19 cellular contexts compared by ENCODE assay signal in genomic region chrX:118718737-118719136, GRCh38. TPM values are rescaled to one million over a fixed set of nuclear protein-coding genes. Genes with fewer than 3 reads are reported as not detected.
DNase-seq lines count a peak whose midpoint lies in the region; ATAC-seq and TF ChIP-seq lines count a peak whose summit lies in the region.
"Had no signal": no experiment of that assay in that cellular context is flagged by ENCODE, and none has a peak within 500 bp of the region (broad histone marks: within the 10 kb centered on the region; RNA-seq: fewer than 3 reads in every experiment).

No MANE protein-coding gene starts in this region.

- no peaks in the 10 kb centered on the region for H3K27me3 ChIP-seq in Peyer's patch
- no peaks in the 10 kb centered on the region for H3K27me3 ChIP-seq in lung (ENCODE audit: control insufficient read depth, insufficient read depth)
- H3K27me3 ChIP-seq in psoas muscle (ENCODE audit: insufficient read depth in 3 of 3, low read length in 2 of 3): no peaks in the 10 kb centered on the region
- H3K27me3 ChIP-seq: brain microvascular endothelial cell, stomach, uterus had no signal

- no peak overlapping the region for H3K4me3 ChIP-seq in Peyer's patch
- H3K4me3 ChIP-seq in lung: no peak overlapping the region
- no peak overlapping the region for H3K4me3 ChIP-seq in psoas muscle
- H3K4me3 ChIP-seq: prostate gland, stomach, uterus had no signal

- no peak for DNase-seq in stimulated activated naive CD8-positive, alpha-beta T cell treated with anti-CD3 and anti-CD28 coated beads, Interleukin-15, Interleukin-2, amounts not matched to agents 100 U/mL and 50 U/mL, for 24 hours
- DNase-seq in Peyer's patch: no peak
- no peak for DNase-seq in lung (ENCODE audit: low spot score)
- DNase-seq in activated naive CD4-positive, alpha-beta T cell treated with Interleukin-2 at 50 U/mL for 16 hours: no peak
- no peak for DNase-seq in psoas muscle
- no peak for DNase-seq in activated CD8-positive, alpha-beta memory T cell treated with anti-CD3 and anti-CD28 coated beads, Interleukin-2, amount 50 U/mL, for 48 hours
- DNase-seq in stimulated activated CD4-positive, alpha-beta T cell treated with anti-CD3 and anti-CD28 coated beads, Interleukin-2, amount 100 ng/mL, for 24 hours: no peak
- DNase-seq: activated CD4-positive, alpha-beta T cell treated with anti-CD3 and anti-CD28 coated beads, Interleukin-2, amount 10 ng/mL, durations not matched to agents 7 days and 5 days; brain microvascular endothelial cell; Karpas-422; kidney glomerular epithelial cell; NCI-H1694; NCI-H446; stimulated activated CD4-positive, alpha-beta T cell treated with anti-CD3 and anti-CD28 coated beads, Interleukin-12 subunit alpha, Interleukin-12 subunit beta, amount 100 ng/mL, for 4 hours; stomach; uterus had no signal

- intact Hi-C loops in psoas muscle (cut with DNase I): no loop called here

- TF ChIP-seq POLR2A in Peyer's patch (IDR thresholded peaks at IDR 0.05): no peak

- H3K9me3 Mint-ChIP-seq in stimulated activated naive CD8-positive, alpha-beta T cell treated with anti-CD3 and anti-CD28 coated beads, Interleukin-15, Interleukin-2, amounts not matched to agents 100 ng/mL and 50 ng/mL, for 24 hours: no peaks in the 10 kb centered on the region

- peak overlapping the region; percentile 26 for H3K27ac Mint-ChIP-seq in stimulated activated naive CD8-positive, alpha-beta T cell treated with anti-CD3 and anti-CD28 coated beads, Interleukin-15, Interleukin-2, amounts not matched to agents 100 ng/mL and 50 ng/mL, for 24 hours
- H3K27ac Mint-ChIP-seq: activated CD4-positive, alpha-beta T cell treated with anti-CD3 and anti-CD28 coated beads, Interleukin-2, amount 10 ng/mL, durations not matched to agents 7 days and 5 days; activated naive CD8-positive, alpha-beta T cell had no signal

- peaks cover 7% of the 10 kb centered on the region for H3K4me1 Mint-ChIP-seq in stimulated activated naive CD8-positive, alpha-beta T cell treated with anti-CD3 and anti-CD28 coated beads, Interleukin-15, Interleukin-2, amounts not matched to agents 100 ng/mL and 50 ng/mL, for 24 hours (ENCODE audit: low read depth)
- H3K4me1 Mint-ChIP-seq: activated CD4-positive, alpha-beta T cell treated with anti-CD3 and anti-CD28 coated beads, Interleukin-2, amount 10 ng/mL, durations not matched to agents 7 days and 5 days had no signal

- H3K36me3 Mint-ChIP-seq in stimulated activated naive CD8-positive, alpha-beta T cell treated with anti-CD3 and anti-CD28 coated beads, Interleukin-15, Interleukin-2, amounts not matched to agents 100 ng/mL and 50 ng/mL, for 24 hours (ENCODE audit: low read depth): no peaks in the 10 kb centered on the region
- H3K36me3 Mint-ChIP-seq: activated naive CD8-positive, alpha-beta T cell had no signal

- H3K9me3 ChIP-seq in Peyer's patch (no peaks in the 10 kb centered on the region), lung (ENCODE audit: control insufficient read depth in 2 of 2, insufficient read depth in 1 of 2, low read length in 1 of 2) (peaks cover 0 to 3% of the 10 kb centered on the region in 2 donors), psoas muscle (no peaks in the 10 kb centered on the region)
- H3K9me3 ChIP-seq: prostate gland, stomach, uterus had no signal

- peaks cover 4% of the 10 kb centered on the region for H3K27me3 Mint-ChIP-seq in stimulated activated naive CD8-positive, alpha-beta T cell treated with anti-CD3 and anti-CD28 coated beads, Interleukin-15, Interleukin-2, amounts not matched to agents 100 ng/mL and 50 ng/mL, for 24 hours
- H3K27me3 Mint-ChIP-seq: activated CD4-positive, alpha-beta T cell treated with anti-CD3 and anti-CD28 coated beads, Interleukin-2, amount 10 ng/mL, durations not matched to agents 7 days and 5 days had no signal

- H3K27ac ChIP-seq in Peyer's patch: peak overlapping the region; percentile 8 to 32 (median 17)
- H3K27ac ChIP-seq in lung (ENCODE audit: low read depth in 1 of 2, low read length in 1 of 2): peak overlapping the region in 1 of 2 donors; percentile 82
- H3K27ac ChIP-seq in psoas muscle: no peak overlapping the region
- H3K27ac ChIP-seq: brain microvascular endothelial cell, prostate gland, uterus had no signal

- H3K4me1 ChIP-seq in Peyer's patch: no peaks in the 10 kb centered on the region
- peaks cover 0 to 2% of the 10 kb centered on the region in 2 donors for H3K4me1 ChIP-seq in lung (ENCODE audit: control insufficient read depth in 2 of 2, insufficient read depth in 2 of 2, low read length in 2 of 2)
- no peaks in the 10 kb centered on the region for H3K4me1 ChIP-seq in psoas muscle
- H3K4me1 ChIP-seq: prostate gland, stomach, uterus had no signal

- WGBS in lung, 2 donors: 28 to 58% methylated on average over 2 of the region's 2 CpGs
- 59 to 76% (median 63%) methylated on average over 2 of the region's 2 CpGs for WGBS in psoas muscle, 3 donors

- TF ChIP-seq CTCF in Peyer's patch (IDR thresholded peaks at IDR 0.05) (no peak), lung (IDR thresholded peaks at IDR 0.05; ENCODE audit: control extremely low read depth, extremely low read depth) (no peak), psoas muscle (IDR thresholded peaks at IDR 0.05) (no peak)

- ATAC-seq in stimulated activated naive CD8-positive, alpha-beta T cell treated with anti-CD3 and anti-CD28 coated beads, Interleukin-15, Interleukin-2, amounts not matched to agents 100 U/mL and 50 U/mL, for 24 hours: no peak
- peak; percentile 23 for ATAC-seq in lung (ENCODE audit: insufficient read depth, low FRiP score)
- no peak for ATAC-seq in psoas muscle

- H3K4me3 Mint-ChIP-seq in stimulated activated naive CD8-positive, alpha-beta T cell treated with anti-CD3 and anti-CD28 coated beads, Interleukin-15, Interleukin-2, amounts not matched to agents 100 ng/mL and 50 ng/mL, for 24 hours: no peak overlapping the region
- H3K4me3 Mint-ChIP-seq: activated CD4-positive, alpha-beta T cell treated with anti-CD3 and anti-CD28 coated beads, Interleukin-2, amount 10 ng/mL, durations not matched to agents 7 days and 5 days; activated naive CD8-positive, alpha-beta T cell had no signal

- H3K36me3 ChIP-seq in Peyer's patch: no peaks in the 10 kb centered on the region
- H3K36me3 ChIP-seq in lung (ENCODE audit: control insufficient read depth in 2 of 2, insufficient read depth in 2 of 2, low read length in 2 of 2): no peaks in the 10 kb centered on the region
- no peaks in the 10 kb centered on the region for H3K36me3 ChIP-seq in psoas muscle (ENCODE audit: insufficient read depth in 1 of 2, low read depth in 1 of 2)
- H3K36me3 ChIP-seq: brain microvascular endothelial cell, prostate gland, stomach, uterus had no signal

RNA-seq across cellular contexts. Expression of gene IL13RA1, which starts 8.7 kb away (rescaled TPM):
- total RNA-seq in Peyer's patch (10 to 100 TPM; 38.0 to 98.3 (median 63.0) TPM), lung (10 to 100 TPM; 61.1 to 64.0 TPM), psoas muscle (10 to 100 TPM; 32.8 to 56.1 (median 41.5) TPM)
- polyA plus RNA-seq in lung (10 to 100 TPM; 23.4 to 56.9 TPM), psoas muscle (10 to 100 TPM; 16.9 to 27.0 (median 23.5) TPM)
